ENCODE assay signal across 19 cellular contexts in the genomic region with DNA sequence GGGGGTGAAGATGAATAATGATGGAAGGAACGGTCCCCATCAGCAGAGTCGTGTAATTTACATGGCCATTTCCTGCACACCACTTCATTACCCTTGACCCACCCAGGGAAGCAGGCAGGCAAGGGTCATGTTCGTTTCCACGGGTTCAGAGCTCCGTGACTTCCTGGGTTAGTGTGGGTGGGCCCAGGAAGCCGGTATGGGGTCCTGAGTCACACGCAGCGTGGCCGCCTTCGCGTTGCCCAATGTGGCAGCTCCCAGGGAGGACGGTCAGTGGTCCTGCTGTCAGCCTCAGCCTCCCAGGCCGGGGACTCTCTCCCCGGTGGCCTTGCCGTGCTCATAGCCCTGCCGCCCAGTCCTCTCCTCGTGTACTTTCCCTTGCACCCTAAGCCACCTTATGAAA. TPM values are rescaled to one million over a fixed set of nuclear protein-coding genes. Genes with fewer than 3 reads are reported as not detected.
"Had no signal": no experiment of that assay in that cellular context is flagged by ENCODE, and none has a peak within 500 bp of the region (broad histone marks: within the 10 kb centered on the region; RNA-seq: fewer than 3 reads in every experiment).

No MANE protein-coding gene starts in this region.

- H3K27me3 ChIP-seq: colonic mucosa had no signal

- H3K27ac ChIP-seq: colonic mucosa, epithelial cell of prostate, gastrocnemius medialis, parathyroid adenoma, SJSA1, skin epidermis, tibial artery, VCaP had no signal

- DNase-seq: activated CD4-positive, alpha-beta T cell treated with anti-CD3 and anti-CD28 coated beads, Interleukin-2, amount 10 ng/mL, durations not matched to agents 24 days and 14 days; activated CD8-positive, alpha-beta memory T cell treated with anti-CD3 and anti-CD28 coated beads for 24 hours; activated gamma-delta T cell; activated T-cell treated with anti-CD3 and anti-CD28 coated beads, Interleukin-2, amount 50 U/mL, for 4 hours; caudate nucleus; colonic mucosa; effector memory CD4-positive, alpha-beta T cell; gastrocnemius medialis; left ventricle myocardium superior; retina; T1000 had no signal

- H2AFZ ChIP-seq: parathyroid adenoma had no signal

- ATAC-seq: activated T-cell treated with anti-CD3 and anti-CD28 coated beads, Interleukin-2, amount 50 U/mL, for 4 hours; gastrocnemius medialis; left ventricle myocardium superior; T-cell had no signal

- H3K9me3 ChIP-seq: colonic mucosa, gastrocnemius medialis, tibial artery had no signal

- H3K4me3 ChIP-seq: colonic mucosa, gastrocnemius medialis, SJSA1, skin epidermis, tibial artery had no signal

- H3K36me3 ChIP-seq: colonic mucosa, gastrocnemius medialis, SJSA1, tibial artery had no signal

- H3K9ac ChIP-seq: parathyroid adenoma had no signal

- H3K4me1 ChIP-seq: colonic mucosa, gastrocnemius medialis, parathyroid adenoma, SJSA1 had no signal

RNA-seq across cellular contexts. Expression of a gene that starts 5.1 kb away (rescaled TPM):
- total RNA-seq: gastrocnemius medialis, kidney epithelial cell, left ventricle myocardium superior had no signal
